In the genomic region with DNA sequence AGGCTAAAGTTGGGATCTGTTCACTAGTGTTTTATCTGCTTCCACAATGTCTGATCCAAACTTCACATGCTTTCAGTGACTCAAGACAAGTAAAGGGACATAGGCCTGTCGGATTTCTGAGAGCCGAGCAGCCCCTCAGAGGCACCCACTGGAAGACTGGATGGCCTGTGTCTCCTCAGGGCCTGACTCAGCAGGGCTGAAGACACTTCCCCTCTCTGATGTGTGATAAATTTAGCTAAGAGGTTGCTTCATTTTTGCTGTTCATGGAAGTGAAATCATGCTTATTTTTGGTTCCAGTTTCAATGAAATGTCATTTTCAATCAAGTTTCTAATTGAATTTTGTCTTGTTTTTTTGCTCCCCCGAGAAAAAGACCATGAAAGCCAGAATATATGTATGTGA, we compare ENCODE assay signal across 19 cellular contexts.
A peak's percentile ranks its signal among the peaks of the same experiment; 100 is the strongest.
DNase-seq lines count a peak whose midpoint lies in the region; ATAC-seq lines count a peak whose summit lies in the region.
"Had no signal": no experiment of that assay in that cellular context is flagged by ENCODE, and none has a peak within 500 bp of the region (broad histone marks: within the 10 kb centered on the region; RNA-seq: fewer than 3 reads in every experiment).

No MANE protein-coding gene starts in this region.

- peak overlapping the region; percentile 74 for H3K27ac Mint-ChIP-seq in dendritic cell treated with granulocyte-macrophage colony-stimulating factor and Interleukin-4, amounts not matched to agents 40 ng/mL and 50 ng/mL, for 4 days
- H3K27ac Mint-ChIP-seq: activated CD8-positive, alpha-beta T cell treated with anti-CD3 and anti-CD28 coated beads for 36 hours; activated T-cell treated with anti-CD3 and anti-CD28 coated beads, Interleukin-2, amount 50 U/mL, for 72 hours; CD4-positive, CD25-positive, alpha-beta regulatory T cell; stimulated activated naive CD8-positive, alpha-beta T cell treated with anti-CD3 and anti-CD28 coated beads, Interleukin-15, Interleukin-2, amounts not matched to agents 100 ng/mL and 50 ng/mL, for 24 hours had no signal

- H3K4me3 Mint-ChIP-seq in dendritic cell treated with granulocyte-macrophage colony-stimulating factor and Interleukin-4, amounts not matched to agents 40 ng/mL and 50 ng/mL, for 4 days, result peak overlapping the region; percentile 42
- H3K4me3 Mint-ChIP-seq: activated CD8-positive, alpha-beta T cell treated with anti-CD3 and anti-CD28 coated beads for 36 hours; activated T-cell treated with anti-CD3 and anti-CD28 coated beads, Interleukin-2, amount 50 U/mL, for 72 hours; CD4-positive, CD25-positive, alpha-beta regulatory T cell; neural crest cell; stimulated activated naive CD8-positive, alpha-beta T cell treated with anti-CD3 and anti-CD28 coated beads, Interleukin-15, Interleukin-2, amounts not matched to agents 100 ng/mL and 50 ng/mL, for 24 hours had no signal

- intact Hi-C loops in dendritic cell treated with granulocyte-macrophage colony-stimulating factor and Interleukin-4, amounts not matched to agents 40 ng/mL and 50 ng/mL, for 4 days (cut with micrococcal nuclease), result no loop called here

- peak; percentile 59 for DNase-seq in SIG-M5 treated with dmso at 0.1 percent for 504 hours (lab: John Stamatoyannopoulos, UW; ENCODE audit: unreplicated experiment)
- DNase-seq in SIG-M5 (lab: John Stamatoyannopoulos, UW), result no peak
- DNase-seq in MV-4-11 (lab: John Stamatoyannopoulos, UW), result peak; percentile 79
- peak; percentile 36 for DNase-seq in pons (ENCODE audit: low spot score)
- DNase-seq in GM19240 (ENCODE audit: insufficient read length, low spot score), result no peak
- no peak for DNase-seq in activated CD4-positive, CD25-positive, alpha-beta regulatory T cell (lab: John Stamatoyannopoulos, UW)
- DNase-seq: activated CD8-positive, alpha-beta T cell treated with anti-CD3 and anti-CD28 coated beads for 36 hours; activated T-cell treated with anti-CD3 and anti-CD28 coated beads, Interleukin-2, amount 50 U/mL, for 72 hours; CD4-positive, CD25-positive, alpha-beta regulatory T cell; DMS79 treated with DMSO at 0.1 percent for 48 hours; mesendoderm; MG63; NCI-H748 treated with DMSO at 0.1 percent for 48 hours; T-helper 1 cell; WERI-Rb-1 had no signal

- H3K27me3 Mint-ChIP-seq in dendritic cell treated with granulocyte-macrophage colony-stimulating factor and Interleukin-4, amounts not matched to agents 40 ng/mL and 50 ng/mL, for 4 days, result peaks cover 6% of the 10 kb centered on the region
- H3K27me3 Mint-ChIP-seq: activated CD8-positive, alpha-beta T cell treated with anti-CD3 and anti-CD28 coated beads for 36 hours; CD4-positive, CD25-positive, alpha-beta regulatory T cell; stimulated activated naive CD8-positive, alpha-beta T cell treated with anti-CD3 and anti-CD28 coated beads, Interleukin-15, Interleukin-2, amounts not matched to agents 100 ng/mL and 50 ng/mL, for 24 hours had no signal

- no peak for ATAC-seq in GM19467 (IDR thresholded peaks at IDR 0.05; ENCODE audit: unreplicated experiment)
- ATAC-seq: activated CD8-positive, alpha-beta T cell treated with anti-CD3 and anti-CD28 coated beads for 36 hours; activated T-cell treated with anti-CD3 and anti-CD28 coated beads, Interleukin-2, amount 50 U/mL, for 72 hours had no signal

- H3K4me1 Mint-ChIP-seq in dendritic cell treated with granulocyte-macrophage colony-stimulating factor and Interleukin-4, amounts not matched to agents 40 ng/mL and 50 ng/mL, for 4 days (ENCODE audit: low read depth), result peaks cover 17% of the 10 kb centered on the region
- H3K4me1 Mint-ChIP-seq: CD4-positive, CD25-positive, alpha-beta regulatory T cell; neural crest cell had no signal

- peaks cover 9% of the 10 kb centered on the region for H3K9me3 Mint-ChIP-seq in dendritic cell treated with granulocyte-macrophage colony-stimulating factor and Interleukin-4, amounts not matched to agents 40 ng/mL and 50 ng/mL, for 4 days
- H3K9me3 Mint-ChIP-seq: activated CD8-positive, alpha-beta T cell treated with anti-CD3 and anti-CD28 coated beads for 36 hours had no signal

- H3K36me3 Mint-ChIP-seq in dendritic cell treated with granulocyte-macrophage colony-stimulating factor and Interleukin-4, amounts not matched to agents 40 ng/mL and 50 ng/mL, for 4 days (ENCODE audit: low read depth), result no peaks in the 10 kb centered on the region
- H3K36me3 Mint-ChIP-seq: CD4-positive, CD25-positive, alpha-beta regulatory T cell had no signal

Comparison
In these comparisons a context has a peak if more than half of its experiments do, and no peak if none do; other contexts are left out.
1. DNase-seq: peak in SIG-M5 treated with dmso at 0.1 percent for 504 hours (single experiment), MV-4-11 (single experiment) and pons (single experiment); none in SIG-M5 (single experiment), GM19240 (single experiment) and activated CD4-positive, CD25-positive, alpha-beta regulatory T cell (0 of 4).